25 cellular contexts compared by ENCODE assay signal in genomic region chr16:27743963-27744362, GRCh38.
"Had no signal": no experiment of that assay in that cellular context is flagged by ENCODE, and none has a peak within 500 bp of the region (broad histone marks: within the 10 kb centered on the region; RNA-seq: fewer than 3 reads in every experiment).

No MANE protein-coding gene starts in this region.

- H3K4me1 ChIP-seq: testis, upper lobe of right lung, uterus, vagina had no signal

- H3K27me3 ChIP-seq: stomach, suprapubic skin, testis, tibial artery, tibial nerve, transverse colon, upper lobe of left lung, upper lobe of right lung, uterus, vagina had no signal

- H3K27ac ChIP-seq: stomach, suprapubic skin, testis, tibial artery, tibial nerve, transverse colon, upper lobe of left lung, upper lobe of right lung, uterus, vagina had no signal

- ATAC-seq: stimulated activated effector memory CD8-positive, alpha-beta T cell treated with anti-CD3 and anti-CD28 coated beads, Interleukin-12 subunit alpha, Interleukin-12 subunit beta, amount 100 ng/mL, for 72 hours; stimulated activated memory B cell treated with anti-CD40 and anti-IgM and Interleukin-4, amounts not matched to agents 10 μg/mL and 1 μg/mL and 100 μg/mL, for 72 hours; stimulated activated naive B cell treated with anti-CD40 and anti-IgM and Interleukin-4, amounts not matched to agents 10 μg/mL and 1 μg/mL and 100 μg/mL, for 72 hours; stimulated activated naive CD8-positive, alpha-beta T cell treated with anti-CD3 and anti-CD28 coated beads, Interleukin-15, amount 100 ng/mL, for 72 hours; stimulated activated naive CD8-positive, alpha-beta T cell treated with anti-CD3 and anti-CD28 coated beads, Interleukin-15, Interleukin-2, amounts not matched to agents 100 U/mL and 50 U/mL, for 24 hours; upper lobe of right lung had no signal

- H3K9me3 ChIP-seq: stomach, suprapubic skin, testis, thoracic aorta, tibial artery, tibial nerve, transverse colon, upper lobe of left lung, upper lobe of right lung, uterus, vagina had no signal

- DNase-seq: stimulated activated CD4-positive, alpha-beta T cell treated with anti-CD3 and anti-CD28 coated beads, Interleukin-2, amount 100 ng/mL, for 48 hours; stimulated activated CD4-positive, alpha-beta T cell treated with anti-CD3 and anti-CD28 coated beads, Interleukin-4, amount 100 ng/mL, for 1 hour; stimulated activated CD4-positive, alpha-beta T cell treated with anti-CD3 and anti-CD28 coated beads, Interleukin-4, amount 100 ng/mL, for 24 hours; stimulated activated CD4-positive, alpha-beta T cell treated with anti-CD3 and anti-CD28 coated beads, Interleukin-4, amount 100 ng/mL, for 4 hours; stimulated activated CD8-positive, alpha-beta memory T cell treated with anti-CD3 and anti-CD28 coated beads, Interleukin-4, amount 100 ng/mL, for 48 hours; stimulated activated naive B cell treated with anti-CD40 and anti-IgM and Interleukin-4, amounts not matched to agents 10 μg/mL and 1 μg/mL and 100 μg/mL, for 72 hours; stimulated activated naive CD4-positive, alpha-beta T cell; stimulated activated naive CD4-positive, alpha-beta T cell treated with Interleukin-2 at 50 U/mL for 16 hours; stimulated activated naive CD8-positive, alpha-beta T cell treated with anti-CD3 and anti-CD28 coated beads, Interleukin-15, amount 100 ng/mL, for 72 hours; stimulated activated naive CD8-positive, alpha-beta T cell treated with anti-CD3 and anti-CD28 coated beads, Interleukin-15, Interleukin-2, amounts not matched to agents 100 U/mL and 50 U/mL, for 24 hours; stomach; substantia nigra; testis; tibial artery; transverse colon; trophoblast cell; upper lobe of left lung; upper lobe of right lung; uterus had no signal

- H3K4me3 ChIP-seq: stomach, suprapubic skin, testis, thoracic aorta, tibial artery, tibial nerve, transverse colon, upper lobe of left lung, upper lobe of right lung, uterus, vagina had no signal

- H3K36me3 ChIP-seq: thoracic aorta, transverse colon, upper lobe of right lung, uterus, vagina had no signal
